8 cellular contexts compared by ENCODE assay signal in genomic region chr1:24643362-24644346, GRCh38. TPM values are rescaled to one million over a fixed set of nuclear protein-coding genes. Genes with fewer than 3 reads are reported as not detected.
A peak's percentile ranks its signal among the peaks of the same experiment; 100 is the strongest.
DNase-seq lines count a peak whose midpoint lies in the region; ATAC-seq and TF ChIP-seq lines count a peak whose summit lies in the region.

No MANE protein-coding gene starts in this region.

- ATAC-seq in activated T-cell treated with anti-CD3 and anti-CD28 coated beads, Interleukin-2, amount 50 U/mL, for 72 hours (replicated peaks in 1 of 2): peak; percentile 25 to 33
- no peak for ATAC-seq in HG02840 (IDR thresholded peaks at IDR 0.05; ENCODE audit: low FRiP score, unreplicated experiment)

- peaks cover 11 to 28% of the 10 kb centered on the region in 2 donors for H3K36me3 Mint-ChIP-seq in activated T-cell treated with anti-CD3 and anti-CD28 coated beads, Interleukin-2, amount 50 U/mL, for 72 hours (ENCODE audit: insufficient read depth in 2 of 2)

- peaks cover 75% of the 10 kb centered on the region for H3K4me1 Mint-ChIP-seq in activated T-cell treated with anti-CD3 and anti-CD28 coated beads, Interleukin-2, amount 50 U/mL, for 72 hours (ENCODE audit: low read depth)

- in situ Hi-C loops in GM23248 (cut with MboI): no loop called here

- H3K4me3 Mint-ChIP-seq in activated T-cell treated with anti-CD3 and anti-CD28 coated beads, Interleukin-2, amount 50 U/mL, for 72 hours: peak overlapping the region; percentile 90 to 92

- peak overlapping the region; percentile 70 for H2AFZ ChIP-seq in GM23248
- H2AFZ ChIP-seq in Loucy (ENCODE audit: low read length): peak overlapping the region; percentile 76
- H2AFZ ChIP-seq in osteoblast (ENCODE audit: low read length): peak overlapping the region; percentile 68

- peak overlapping the region; percentile 90 for H3K4me3 ChIP-seq in GM23248
- H3K4me3 ChIP-seq in Loucy (ENCODE audit: low read length, poor library complexity, severe bottlenecking): peak overlapping the region; percentile 99
- H3K4me3 ChIP-seq in osteoblast (ENCODE audit: insufficient read depth, low read length): peak overlapping the region; percentile 84

- H3K9me3 Mint-ChIP-seq in activated T-cell treated with anti-CD3 and anti-CD28 coated beads, Interleukin-2, amount 50 U/mL, for 72 hours: no peaks in the 10 kb centered on the region

- H3K9me2 ChIP-seq in GM23248 (ENCODE audit: insufficient read depth) (no peaks in the 10 kb centered on the region), Loucy (replicated peaks; ENCODE audit: low read depth, low read length) (no peaks in the 10 kb centered on the region)

- H3K36me3 ChIP-seq in GM23248 (ENCODE audit: low read depth) (peaks cover 37% of the 10 kb centered on the region), Loucy (ENCODE audit: insufficient read depth, low read length) (peaks cover 31% of the 10 kb centered on the region), osteoblast (ENCODE audit: insufficient read depth, low read length) (peaks cover 27% of the 10 kb centered on the region)

- peak; percentile 42 for DNase-seq in NCI-H345 (lab: John Stamatoyannopoulos, UW)
- no peak for DNase-seq in NCI-H345 treated with DMSO at 0.1 percent for 48 hours (lab: John Stamatoyannopoulos, UW; ENCODE audit: unreplicated experiment)
- DNase-seq in GM23248: peak; percentile 48
- DNase-seq in activated T-cell treated with anti-CD3 and anti-CD28 coated beads, Interleukin-2, amount 50 U/mL, for 72 hours: peak; percentile 61 to 64
- peak; percentile 40 for DNase-seq in germinal center (ENCODE audit: low spot score)
- peak; percentile 79 for DNase-seq in osteoblast (ENCODE audit: insufficient read length, low spot score, missing footprints)

- H3K4me1 ChIP-seq in GM23248 (ENCODE audit: insufficient read depth) (peaks cover 24% of the 10 kb centered on the region), Loucy (ENCODE audit: insufficient read depth, low read length, poor library complexity, severe bottlenecking) (peaks cover 42% of the 10 kb centered on the region), osteoblast (ENCODE audit: insufficient read depth, low read length) (peaks cover 24% of the 10 kb centered on the region)

- H3K4me2 ChIP-seq in GM23248 (ENCODE audit: unreplicated experiment) (peak overlapping the region; percentile 98), Loucy (ENCODE audit: low read depth, low read length, poor library complexity, severe bottlenecking) (peak overlapping the region; percentile 94), osteoblast (ENCODE audit: insufficient read depth, low read length) (peak overlapping the region; percentile 98)

- TF ChIP-seq CTCF in Loucy (conservative IDR thresholded peaks at IDR 0.05; ENCODE audit: low read length) (no peak), osteoblast (IDR thresholded peaks at IDR 0.05; ENCODE audit: extremely low read depth, low read depth, low read length) (no peak)

- H3K9me3 ChIP-seq in GM23248 (ENCODE audit: low read depth) (no peaks in the 10 kb centered on the region), Loucy (ENCODE audit: insufficient read depth, low read depth, low read length) (no peaks in the 10 kb centered on the region), osteoblast (ENCODE audit: low read depth, low read length) (no peaks in the 10 kb centered on the region)

- H4K20me1 ChIP-seq in GM23248 (ENCODE audit: insufficient read depth) (peaks cover 17% of the 10 kb centered on the region; the same call in 1 of the 2 replicates), Loucy (ENCODE audit: insufficient read depth, low read length, poor library complexity, severe bottlenecking) (peaks cover 49% of the 10 kb centered on the region), osteoblast (ENCODE audit: insufficient read depth, low read length) (peaks cover 26% of the 10 kb centered on the region)

- H3F3A ChIP-seq in GM23248 (ENCODE audit: insufficient read depth): peaks cover 29% of the 10 kb centered on the region
- H3F3A ChIP-seq in Loucy (ENCODE audit: low read depth): no peaks in the 10 kb centered on the region

- H3K9ac ChIP-seq in GM23248 (peak overlapping the region; percentile 92), Loucy (ENCODE audit: low read depth, low read length, poor library complexity, severe bottlenecking) (peak overlapping the region; percentile 99)

- peak overlapping the region; percentile 98 for H3K27ac Mint-ChIP-seq in activated T-cell treated with anti-CD3 and anti-CD28 coated beads, Interleukin-2, amount 50 U/mL, for 72 hours

- H3K27ac ChIP-seq in GM23248 (peak overlapping the region; percentile 62), osteoblast (ENCODE audit: low read depth, low read length) (peak overlapping the region; percentile 70)

- no peaks in the 10 kb centered on the region for H3K27me3 ChIP-seq in GM23248 (replicated peaks; ENCODE audit: insufficient read depth)
- peaks cover 4% of the 10 kb centered on the region for H3K27me3 ChIP-seq in Loucy (ENCODE audit: insufficient read depth, low read length, poor library complexity, severe bottlenecking)
- H3K27me3 ChIP-seq in osteoblast (ENCODE audit: insufficient read depth, low read length): no peaks in the 10 kb centered on the region

- WGBS in GM23248 (ENCODE audit: low coverage in 1 of 2, low lambda C conversion rate in 2 of 2, missing lambda C conversion rate in 2 of 2), 2 experiments: 1% methylated on average over 41 to 54 of the region's 62 CpGs

- peaks cover 61% of the 10 kb centered on the region for H3K79me2 ChIP-seq in GM23248 (ENCODE audit: insufficient read depth)
- H3K79me2 ChIP-seq in Loucy (ENCODE audit: insufficient read depth, low read length): peaks cover 64% of the 10 kb centered on the region
- H3K79me2 ChIP-seq in osteoblast (ENCODE audit: insufficient read depth, low read length): peaks cover 59% of the 10 kb centered on the region

- H3K27me3 Mint-ChIP-seq in activated T-cell treated with anti-CD3 and anti-CD28 coated beads, Interleukin-2, amount 50 U/mL, for 72 hours (ENCODE audit: low read depth): no peaks in the 10 kb centered on the region

RNA-seq across cellular contexts. Expression of gene SRRM1, which starts 0.6 kb away (rescaled TPM):
- total RNA-seq in GM23248 (2014; rRNA removed; shearing (Covaris generic)): 29.0 and 36.1 TPM in 2 replicates
- polyA plus RNA-seq in GM23248 (2016; fragmentation: Nextera tagmentation; extraction: Ambion mirVana): 128 and 143 TPM in 2 replicates
- total RNA-seq in activated T-cell treated with anti-CD3 and anti-CD28 coated beads, Interleukin-2, amount 50 U/mL, for 72 hours: 100 to 1,000 TPM; 187 to 223 TPM
- total RNA-seq in osteoblast: 50.7 and 53.3 TPM in 2 replicates
